Comparison of ENCODE assay signal across 8 cellular contexts in genomic region chr1:110339427-110340206, GRCh38. TPM values are rescaled to one million over a fixed set of nuclear protein-coding genes. Genes with fewer than 3 reads are reported as not detected.
A peak's percentile ranks its signal among the peaks of the same experiment; 100 is the strongest.
DNase-seq lines count a peak whose midpoint lies in the region; ATAC-seq and TF ChIP-seq lines count a peak whose summit lies in the region.

No MANE protein-coding gene starts in this region.

- H3K9ac ChIP-seq in NT2/D1 (ENCODE audit: insufficient read length, low read depth) = peak overlapping the region; percentile 99

- intact Hi-C loops in head of caudate nucleus (cut with DNase I) = loop anchor here (5.0 to 10.0 kb wide), 2 partner anchors 68 to 285 kb away; partner anchors contain the start of gene LAMTOR5
- intact Hi-C loops in prostate gland (cut with DNase I) = loop anchor here (5.0 kb wide), 2 partner anchors 53 to 68 kb away; partner anchors contain the start of genes LAMTOR5 and SLC16A4

- WGBS in prostate gland = under 1% methylated on average over 73 of the region's 75 CpGs

- H3K4me1 ChIP-seq in NT2/D1 (ENCODE audit: insufficient read depth, insufficient read length) (peaks cover 8% of the 10 kb centered on the region), prostate gland (replicated peaks) (peaks cover 14% of the 10 kb centered on the region)

- peaks cover 46% of the 10 kb centered on the region for H3K36me3 ChIP-seq in NT2/D1 (ENCODE audit: insufficient read depth, insufficient read length, low read length)
- no peaks in the 10 kb centered on the region for H3K36me3 ChIP-seq in prostate gland

- DNase-seq in CD1c-positive myeloid dendritic cell (ENCODE audit: extremely low spot score) = peak; percentile 60
- peak; percentile 18 for DNase-seq in NT2/D1 (ENCODE audit: low read depth, low spot score)
- peak; percentile 47 for DNase-seq in activated gamma-delta T cell treated with anti-CD3 and anti-CD28 coated beads, Interleukin-2, amount 50 U/mL, for 16 hours (ENCODE audit: low read depth)
- peak in 41 of 42 donors; percentile 28 to 92 (median 73) for DNase-seq in head of caudate nucleus
- peak; percentile 46 for DNase-seq in prostate gland (ENCODE audit: low spot score)
- DNase-seq in NCI-H1048 (lab: John Stamatoyannopoulos, UW) = no peak

- ATAC-seq in GM21723 (IDR thresholded peaks at IDR 0.05; ENCODE audit: unreplicated experiment) = peak; percentile 2
- no peak for ATAC-seq in GM18861 (IDR thresholded peaks at IDR 0.05; ENCODE audit: unreplicated experiment)

- H3K9me3 ChIP-seq in NT2/D1 (ENCODE audit: insufficient read depth, low read length) (no peaks in the 10 kb centered on the region), prostate gland (no peaks in the 10 kb centered on the region)

- H3K27ac ChIP-seq in prostate gland = peak overlapping the region; percentile 85 to 87

- TF ChIP-seq CTCF in prostate gland (IDR thresholded peaks at IDR 0.05) = peak in 2 of 4 experiments; percentile 61 to 64

- H3K27me3 ChIP-seq in NT2/D1 (ENCODE audit: insufficient read depth, insufficient read length) (no peaks in the 10 kb centered on the region), prostate gland (replicated peaks; ENCODE audit: insufficient read depth) (no peaks in the 10 kb centered on the region)

- H3K4me3 ChIP-seq in NT2/D1 (ENCODE audit: insufficient read length, low read depth) (peak overlapping the region; percentile 98), prostate gland (peak overlapping the region; percentile 77 to 84)

- peak; percentile 73 for TF ChIP-seq POLR2A in prostate gland (IDR thresholded peaks at IDR 0.05)

RNA-seq across cellular contexts. Expression of gene RBM15, which starts 0.4 kb away (rescaled TPM):
- total RNA-seq in prostate gland = 10 to 100 TPM; 18.7 to 42.6 TPM

RNA-seq across cellular contexts. Expression of gene SLC16A4, which starts 51.2 kb away (rescaled TPM):
- total RNA-seq in prostate gland = 1 to 10 TPM; 1.7 to 9.0 TPM
